Comparison of ENCODE assay signal across 20 cellular contexts in genomic region chr9:36988848-36989247, GRCh38. TPM values are rescaled to one million over a fixed set of nuclear protein-coding genes. Genes with fewer than 3 reads are reported as not detected.
DNase-seq lines count a peak whose midpoint lies in the region; FAIRE-seq and TF ChIP-seq lines count a peak whose summit lies in the region.
"Had no signal": no experiment of that assay in that cellular context is flagged by ENCODE, and none has a peak within 500 bp of the region (broad histone marks: within the 10 kb centered on the region; RNA-seq: fewer than 3 reads in every experiment).

No MANE protein-coding gene starts in this region.

- no peaks in the 10 kb centered on the region for H3K27me3 ChIP-seq in SU-DHL-6 (ENCODE audit: low read length)
- H3K27me3 ChIP-seq in neural progenitor cell, result peaks cover 92% of the 10 kb centered on the region
- H3K27me3 ChIP-seq in PC-9 (ENCODE audit: insufficient read depth, low read depth), result no peaks in the 10 kb centered on the region
- peaks cover 0 to 25% of the 10 kb centered on the region in 2 donors for H3K27me3 ChIP-seq in uterus
- H3K27me3 ChIP-seq: MG63 had no signal

- peaks cover 23% of the 10 kb centered on the region for H3K36me3 Mint-ChIP-seq in neural progenitor cell

- no peak overlapping the region for H3K27ac Mint-ChIP-seq in neural progenitor cell

- H3K4me1 ChIP-seq in neural progenitor cell, result peaks cover 25% of the 10 kb centered on the region
- H3K4me1 ChIP-seq in PC-9 (replicated peaks; ENCODE audit: insufficient read depth), result no peaks in the 10 kb centered on the region
- H3K4me1 ChIP-seq in uterus, result peaks cover 0 to 4% of the 10 kb centered on the region in 2 donors
- H3K4me1 ChIP-seq: A549 had no signal

- no peak for TF ChIP-seq POLR2A in uterus (IDR thresholded peaks at IDR 0.05)

- H3K79me2 ChIP-seq in SU-DHL-6 (ENCODE audit: insufficient read depth, low read length), result peaks cover 74% of the 10 kb centered on the region
- H3K79me2 ChIP-seq in neural progenitor cell (ENCODE audit: low read depth), result no peaks in the 10 kb centered on the region
- H3K79me2 ChIP-seq in PC-9 (ENCODE audit: low read depth), result no peaks in the 10 kb centered on the region

- peaks cover 37% of the 10 kb centered on the region for H3K27me3 Mint-ChIP-seq in neural progenitor cell (ENCODE audit: insufficient read depth, low read depth)

- intact Hi-C loops in PC-9 (cut with micrococcal nuclease; ENCODE audit: unreplicated experiment) (loop anchor here (2.0 kb wide), 1 partner anchor 190 kb away; no protein-coding TSS in a partner anchor), uterus (cut with DNase I; ENCODE audit: low total_unique reads) (no loop called here)

- no peak for DNase-seq in GM18507 (ENCODE audit: extremely low spot score, insufficient read length, low read depth)
- DNase-seq in NCI-H2107 (lab: John Stamatoyannopoulos, UW), result peak; percentile 11
- DNase-seq in neural progenitor cell (ENCODE audit: low spot score), result no peak
- DNase-seq in PC-9, result no peak
- no peak for DNase-seq in DMS153 treated with DMSO at 0.1 percent for 48 hours (lab: John Stamatoyannopoulos, UW; ENCODE audit: unreplicated experiment)
- DNase-seq in uterus, result no peak
- no peak for DNase-seq in CD1c-positive myeloid dendritic cell (ENCODE audit: extremely low spot score)
- DNase-seq: COR-L47, H7, Karpas-422, MG63, NCI-H1105, NCI-H1694 treated with DMSO at 0.1 percent for 48 hours, NCI-H526 treated with DMSO at 0.1 percent for 48 hours, Right ventricle myocardium superior, T-helper 1 cell had no signal

- H3K4me3 Mint-ChIP-seq in neural progenitor cell, result peak overlapping the region; percentile 43

- peak overlapping the region; percentile 18 for H3K4me2 ChIP-seq in SU-DHL-6 (ENCODE audit: low read depth, low read length, poor library complexity, severe bottlenecking)
- no peak overlapping the region for H3K4me2 ChIP-seq in neural progenitor cell
- H3K4me2 ChIP-seq in PC-9, result no peak overlapping the region
- H3K4me2 ChIP-seq: A549 had no signal

- H2AFZ ChIP-seq in SU-DHL-6 (ENCODE audit: low read depth, low read length, severe bottlenecking), result no peak overlapping the region
- H2AFZ ChIP-seq in neural progenitor cell (replicated peaks), result no peak overlapping the region
- H2AFZ ChIP-seq in PC-9, result no peak overlapping the region

- no peak for TF ChIP-seq CTCF in SU-DHL-6 (IDR thresholded peaks at IDR 0.05; ENCODE audit: insufficient read depth, low read length, poor library complexity, severe bottlenecking)
- TF ChIP-seq CTCF in neural progenitor cell (IDR thresholded peaks at IDR 0.05), result no peak
- TF ChIP-seq CTCF in PC-9 (conservative IDR thresholded peaks at IDR 0.05), result no peak
- no peak for TF ChIP-seq CTCF in uterus (IDR thresholded peaks at IDR 0.05)

- peak overlapping the region; percentile 8; the same call in 1 of the 2 replicates for H3K9ac ChIP-seq in SU-DHL-6 (ENCODE audit: low read length)
- H3K9ac ChIP-seq in neural progenitor cell, result no peak overlapping the region

- H3K9me2 ChIP-seq in SU-DHL-6 (replicated peaks; ENCODE audit: insufficient read depth, low read length), result no peaks in the 10 kb centered on the region
- no peaks in the 10 kb centered on the region for H3K9me2 ChIP-seq in PC-9 (ENCODE audit: insufficient read depth)

- H3K36me3 ChIP-seq in SU-DHL-6 (ENCODE audit: low read length), result peaks cover 9% of the 10 kb centered on the region; the same call in 1 of the 2 replicates
- H3K36me3 ChIP-seq in neural progenitor cell, result no peaks in the 10 kb centered on the region
- no peaks in the 10 kb centered on the region for H3K36me3 ChIP-seq in PC-9 (ENCODE audit: low read depth)
- no peaks in the 10 kb centered on the region for H3K36me3 ChIP-seq in uterus
- H3K36me3 ChIP-seq: MG63 had no signal

- FAIRE-seq in GM18507 (lab: Jason Lieb, UNC), result peak; percentile 35
- FAIRE-seq: A549 had no signal

- H3K4me3 ChIP-seq in SU-DHL-6 (ENCODE audit: insufficient read depth, low read length, poor library complexity, severe bottlenecking), result no peak overlapping the region
- H3K4me3 ChIP-seq in neural progenitor cell, result no peak overlapping the region
- no peak overlapping the region for H3K4me3 ChIP-seq in PC-9
- H3K4me3 ChIP-seq in uterus, result no peak overlapping the region
- H3K4me3 ChIP-seq: A549, MG63, SK-N-MC had no signal

- H4K20me1 ChIP-seq in SU-DHL-6 (ENCODE audit: low read depth, low read length) (no peaks in the 10 kb centered on the region), neural progenitor cell (ENCODE audit: low read depth) (peaks cover 29% of the 10 kb centered on the region), PC-9 (ENCODE audit: insufficient read depth) (no peaks in the 10 kb centered on the region)

- POLR2A ChIA-PET in PC-9 (lab: Charles Lee; ENCODE audit: unreplicated experiment), result interaction anchor here (0.6 kb wide), 1 partner anchor 115 kb away, joined by 3 read pairs; no protein-coding TSS in a partner anchor

- CTCF ChIA-PET in PC-9 (lab: Charles Lee), result interaction anchor here (0.5 to 2.4 kb wide), 5 partner anchors 66 to 587 kb away, joined by 3 to 10 read pairs (median 7); no protein-coding TSS in a partner anchor

- peaks cover 24% of the 10 kb centered on the region for H3F3A ChIP-seq in SU-DHL-6 (ENCODE audit: insufficient read depth)
- H3F3A ChIP-seq in neural progenitor cell (ENCODE audit: low read depth), result peaks cover 26% of the 10 kb centered on the region
- H3F3A ChIP-seq in PC-9 (ENCODE audit: insufficient read depth, low read depth), result no peaks in the 10 kb centered on the region

- peak overlapping the region; percentile 58 for H3K27ac ChIP-seq in SU-DHL-6 (ENCODE audit: low read depth, low read length)
- no peak overlapping the region for H3K27ac ChIP-seq in neural progenitor cell
- H3K27ac ChIP-seq in PC-9, result no peak overlapping the region
- no peak overlapping the region for H3K27ac ChIP-seq in uterus
- H3K27ac ChIP-seq: A549, C4-2B, SK-N-MC had no signal

- peaks cover 10% of the 10 kb centered on the region for H3K9me3 Mint-ChIP-seq in neural progenitor cell

- H3K9me3 ChIP-seq in SU-DHL-6 (ENCODE audit: insufficient read depth, low read length) (peaks cover 5% of the 10 kb centered on the region; the same call in 1 of the 2 replicates), neural progenitor cell (ENCODE audit: low read depth) (no peaks in the 10 kb centered on the region), PC-9 (ENCODE audit: insufficient read depth, low read depth) (no peaks in the 10 kb centered on the region), uterus (no peaks in the 10 kb centered on the region)

- no TSS peak for BruUV-seq in PC-9 (replicated peaks; lab: Mats Ljungman, UMichigan)

- peaks cover 38% of the 10 kb centered on the region for H3K4me1 Mint-ChIP-seq in neural progenitor cell

RNA-seq across cellular contexts. Expression of gene PAX5, which starts 45.2 kb away (rescaled TPM):
- total RNA-seq in neural progenitor cell (ENCODE audit: low replicate concordance) (0.06 TPM in 1 of 2 replicates, not detected in the other), PC-9 (2021) (not detected in 2 replicates), uterus (under 1 TPM in 1 of 4 donors, not detected in 3; 0.55 TPM)
- total RNA-seq: Right ventricle myocardium superior had no signal
